Comparison of ENCODE assay signal across 8 cellular contexts in the genomic region with DNA sequence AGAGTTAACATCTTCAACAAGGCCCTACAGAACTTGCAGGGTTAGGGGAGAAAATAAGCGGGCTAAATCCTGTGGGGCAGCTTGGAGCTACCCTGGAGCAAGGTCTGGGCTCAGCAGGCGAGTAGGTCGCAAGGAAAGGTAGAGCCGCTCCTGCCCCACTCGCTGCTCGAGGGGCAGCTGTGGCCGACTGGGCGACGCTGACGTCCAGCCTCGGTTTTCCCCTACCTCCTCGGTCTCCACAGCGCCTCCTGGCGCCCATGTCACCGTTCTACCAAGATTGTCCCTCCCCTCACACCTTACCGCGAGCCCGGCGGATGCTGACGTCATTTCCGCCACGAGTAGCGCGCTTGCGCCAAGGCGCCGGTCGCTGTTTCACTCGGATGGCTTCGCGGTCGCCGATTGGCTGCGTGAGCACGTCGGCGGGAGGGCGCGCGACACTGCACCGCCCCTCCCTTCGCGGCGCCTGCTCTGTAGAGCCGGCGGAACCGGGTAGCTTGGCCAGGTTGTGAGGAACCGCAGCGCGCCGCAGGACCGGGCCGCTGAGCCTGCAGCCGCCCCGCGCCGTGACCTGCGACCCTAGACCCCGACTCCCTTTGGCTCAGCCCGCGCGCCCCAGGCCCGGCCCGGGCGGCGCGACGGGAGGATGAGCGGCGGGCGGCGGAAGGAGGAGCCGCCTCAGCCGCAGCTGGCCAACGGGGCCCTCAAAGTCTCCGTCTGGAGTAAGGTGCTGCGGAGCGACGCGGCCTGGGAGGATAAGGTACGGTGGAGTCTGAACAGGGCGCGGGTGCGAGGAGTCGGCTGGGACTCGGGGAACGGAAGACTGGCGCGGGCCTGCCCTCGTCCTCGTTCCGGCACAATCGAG. TPM values are rescaled to one million over a fixed set of nuclear protein-coding genes. Genes with fewer than 3 reads are reported as not detected.
DNase-seq lines count a peak whose midpoint lies in the region; ATAC-seq and TF ChIP-seq lines count a peak whose summit lies in the region.

A gene with protein sequence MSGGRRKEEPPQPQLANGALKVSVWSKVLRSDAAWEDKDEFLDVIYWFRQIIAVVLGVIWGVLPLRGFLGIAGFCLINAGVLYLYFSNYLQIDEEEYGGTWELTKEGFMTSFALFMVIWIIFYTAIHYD (plus strand): TSS at position 471 of the 862 bp plus-strand sequence. CDS start 173 bp downstream, at position 644.

- H3K9me3 ChIP-seq in PC-3 (ENCODE audit: low read length) (no peaks in the 10 kb centered on the region), mucosa of stomach (ENCODE audit: control insufficient read depth, low read length) (no peaks in the 10 kb centered on the region)

- peak within 1 kb of the TSS; percentile 91 for H3K4me2 ChIP-seq in PC-3 (ENCODE audit: low read length)

- peak within 1 kb of the TSS; percentile 84 for H2AFZ ChIP-seq in PC-3 (ENCODE audit: low read length)

- peaks cover 40% of the 10 kb centered on the region for H3K79me2 ChIP-seq in PC-3 (ENCODE audit: low read length)

- DNase-seq in DMS153 treated with DMSO at 0.1 percent for 48 hours (lab: John Stamatoyannopoulos, UW; ENCODE audit: unreplicated experiment) (peak; percentile 93), PC-3 (peak; percentile 100), erythroblast (lab: John Stamatoyannopoulos, UW) (peak; percentile 99 to 100)
- DNase-seq in activated T-cell treated with anti-CD3 and anti-CD28 coated beads, Interleukin-2, amount 50 U/mL, for 1 hour = peak; percentile 99
- peak; percentile 99 for DNase-seq in stimulated activated CD8-positive, alpha-beta memory T cell treated with anti-CD3 and anti-CD28 coated beads, Interleukin-7, amount 100 ng/mL, for 24 hours (ENCODE audit: low read depth)

- 0 out of 2 replicates have a peak, but pooled peaks have one; percentile 26 for TF ChIP-seq EP300 in Ishikawa (IDR thresholded peaks at IDR 0.05; ENCODE audit: borderline replicate concordance)

- no TSS peak for BruUV-seq in PC-3 (replicated peaks; lab: Mats Ljungman, UMichigan)

- TF ChIP-seq POLR2A in erythroblast (IDR thresholded peaks at IDR 0.05; ENCODE audit: low read length) = peak; percentile 92

- H3K4me3 ChIP-seq in PC-3 (ENCODE audit: low read length) = peak within 1 kb of the TSS; percentile 96
- H3K4me3 ChIP-seq in mucosa of stomach (ENCODE audit: low read length) = peak within 1 kb of the TSS; percentile 85

- CTCF ChIA-PET in PC-3 (lab: Charles Lee) = interaction anchor here (0.5 to 1.1 kb wide), 8 partner anchors 9 to 149 kb away, joined by 3 to 12 read pairs (median 3); no protein-coding TSS in a partner anchor

- no peaks in the 10 kb centered on the region for H3K9me2 ChIP-seq in PC-3 (replicated peaks; ENCODE audit: low read length)

- ATAC-seq in GM21529 (IDR thresholded peaks at IDR 0.05; ENCODE audit: unreplicated experiment) (peak; percentile 81), PC-3 (peak; percentile 97)

- TF ChIP-seq RAD21 in Ishikawa (IDR thresholded peaks at IDR 0.05; ENCODE audit: low read depth) = peak; percentile 67

- H3K36me3 ChIP-seq in PC-3 (ENCODE audit: low read depth, low read length) (peaks cover 22% of the 10 kb centered on the region), mucosa of stomach (ENCODE audit: control insufficient read depth, insufficient read depth, low read length) (no peaks in the 10 kb centered on the region)

- intact Hi-C loops in PC-3 (cut with micrococcal nuclease) = loop anchor here (10.0 kb wide), 1 partner anchor 259 kb away; a partner anchor contains a TSS

- H4K20me1 ChIP-seq in PC-3 (ENCODE audit: low read length) = peaks cover 13% of the 10 kb centered on the region

- peak within 1 kb of the TSS; percentile 97 for H3K9ac ChIP-seq in PC-3 (ENCODE audit: low read length)
- peak within 1 kb of the TSS; percentile 87 for H3K9ac ChIP-seq in mucosa of stomach (ENCODE audit: low read length)

- POLR2A ChIA-PET in PC-3 (lab: Charles Lee; ENCODE audit: unreplicated experiment) = interaction anchor here (0.5 to 0.7 kb wide), 3 partner anchors 114 to 432 kb away, joined by 3 to 4 read pairs (median 3); no protein-coding TSS in a partner anchor

- peak; percentile 90 for TF ChIP-seq CTCF in PC-3 (conservative IDR thresholded peaks at IDR 0.05; ENCODE audit: low read depth, low read length)

- H3K27ac ChIP-seq in PC-3 (ENCODE audit: low read length) = peak within 1 kb of the TSS; percentile 38

- peaks cover 17% of the 10 kb centered on the region for H3K4me1 ChIP-seq in PC-3 (ENCODE audit: insufficient read depth, low read length)
- H3K4me1 ChIP-seq in mucosa of stomach (ENCODE audit: control insufficient read depth, insufficient read depth, low read length) = peaks cover 24% of the 10 kb centered on the region

- no peaks in the 10 kb centered on the region for H3F3A ChIP-seq in PC-3 (ENCODE audit: low read length, unreplicated experiment)

- H3K27me3 ChIP-seq in PC-3 (ENCODE audit: low read length) = no peaks in the 10 kb centered on the region
- no peaks in the 10 kb centered on the region for H3K27me3 ChIP-seq in mucosa of stomach (ENCODE audit: control insufficient read depth, insufficient read depth, low read length)

TF ChIP-seq in Ishikawa, 13 proteins besides CTCF, POLR2A, EP300 and RAD21:
- no peak for TF ChIP-seq FOXM1 (IDR thresholded peaks at IDR 0.05; ENCODE audit: borderline replicate concordance, low read depth)
- no peak for TF ChIP-seq NFIC (IDR thresholded peaks at IDR 0.05)
- TF ChIP-seq, protein P1, sequence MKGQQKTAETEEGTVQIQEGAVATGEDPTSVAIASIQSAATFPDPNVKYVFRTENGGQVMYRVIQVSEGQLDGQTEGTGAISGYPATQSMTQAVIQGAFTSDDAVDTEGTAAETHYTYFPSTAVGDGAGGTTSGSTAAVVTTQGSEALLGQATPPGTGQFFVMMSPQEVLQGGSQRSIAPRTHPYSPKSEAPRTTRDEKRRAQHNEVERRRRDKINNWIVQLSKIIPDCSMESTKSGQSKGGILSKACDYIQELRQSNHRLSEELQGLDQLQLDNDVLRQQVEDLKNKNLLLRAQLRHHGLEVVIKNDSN (IDR thresholded peaks at IDR 0.05) = no peak
- TF ChIP-seq TEAD4 (IDR thresholded peaks at IDR 0.05) = no peak
- TF ChIP-seq, protein P2, sequence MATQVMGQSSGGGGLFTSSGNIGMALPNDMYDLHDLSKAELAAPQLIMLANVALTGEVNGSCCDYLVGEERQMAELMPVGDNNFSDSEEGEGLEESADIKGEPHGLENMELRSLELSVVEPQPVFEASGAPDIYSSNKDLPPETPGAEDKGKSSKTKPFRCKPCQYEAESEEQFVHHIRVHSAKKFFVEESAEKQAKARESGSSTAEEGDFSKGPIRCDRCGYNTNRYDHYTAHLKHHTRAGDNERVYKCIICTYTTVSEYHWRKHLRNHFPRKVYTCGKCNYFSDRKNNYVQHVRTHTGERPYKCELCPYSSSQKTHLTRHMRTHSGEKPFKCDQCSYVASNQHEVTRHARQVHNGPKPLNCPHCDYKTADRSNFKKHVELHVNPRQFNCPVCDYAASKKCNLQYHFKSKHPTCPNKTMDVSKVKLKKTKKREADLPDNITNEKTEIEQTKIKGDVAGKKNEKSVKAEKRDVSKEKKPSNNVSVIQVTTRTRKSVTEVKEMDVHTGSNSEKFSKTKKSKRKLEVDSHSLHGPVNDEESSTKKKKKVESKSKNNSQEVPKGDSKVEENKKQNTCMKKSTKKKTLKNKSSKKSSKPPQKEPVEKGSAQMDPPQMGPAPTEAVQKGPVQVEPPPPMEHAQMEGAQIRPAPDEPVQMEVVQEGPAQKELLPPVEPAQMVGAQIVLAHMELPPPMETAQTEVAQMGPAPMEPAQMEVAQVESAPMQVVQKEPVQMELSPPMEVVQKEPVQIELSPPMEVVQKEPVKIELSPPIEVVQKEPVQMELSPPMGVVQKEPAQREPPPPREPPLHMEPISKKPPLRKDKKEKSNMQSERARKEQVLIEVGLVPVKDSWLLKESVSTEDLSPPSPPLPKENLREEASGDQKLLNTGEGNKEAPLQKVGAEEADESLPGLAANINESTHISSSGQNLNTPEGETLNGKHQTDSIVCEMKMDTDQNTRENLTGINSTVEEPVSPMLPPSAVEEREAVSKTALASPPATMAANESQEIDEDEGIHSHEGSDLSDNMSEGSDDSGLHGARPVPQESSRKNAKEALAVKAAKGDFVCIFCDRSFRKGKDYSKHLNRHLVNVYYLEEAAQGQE (IDR thresholded peaks at IDR 0.05; ENCODE audit: low read depth) = no peak
- TF ChIP-seq YY1 (IDR thresholded peaks at IDR 0.05; ENCODE audit: low read depth) = peak; percentile 58
- peak; percentile 43; the same call in 1 of the 2 replicates for TF ChIP-seq TCF12 (IDR thresholded peaks at IDR 0.05; ENCODE audit: low read depth)
- peak; percentile 85 for TF ChIP-seq CREB1 (IDR thresholded peaks at IDR 0.05; ENCODE audit: low read depth)
- TF ChIP-seq CEBPB (IDR thresholded peaks at IDR 0.05) = no peak
- TF ChIP-seq ZBTB7A (IDR thresholded peaks at IDR 0.05; ENCODE audit: low read depth) = peak; percentile 29; the same call in 1 of the 2 replicates
- TF ChIP-seq EGR1 (IDR thresholded peaks at IDR 0.05) = no peak
- peak; percentile 67 for TF ChIP-seq TAF1 (IDR thresholded peaks at IDR 0.05; ENCODE audit: low read depth)
- TF ChIP-seq, protein P3, sequence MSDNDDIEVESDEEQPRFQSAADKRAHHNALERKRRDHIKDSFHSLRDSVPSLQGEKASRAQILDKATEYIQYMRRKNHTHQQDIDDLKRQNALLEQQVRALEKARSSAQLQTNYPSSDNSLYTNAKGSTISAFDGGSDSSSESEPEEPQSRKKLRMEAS (IDR thresholded peaks at IDR 0.05) = peak; percentile 80

RNA-seq across cellular contexts. Expression of the gene that starts here (rescaled TPM):
- 217 and 255 TPM in 2 replicates for total RNA-seq in PC-3 (2014; rRNA removed)

Comparison
In these comparisons a context has a peak if more than half of its experiments do, and no peak if none do; other contexts are left out.
1. Peak in every context shown above with its lines: DNase-seq, ATAC-seq, H3K4me3 ChIP-seq and H3K27ac ChIP-seq.